In the genomic region with DNA sequence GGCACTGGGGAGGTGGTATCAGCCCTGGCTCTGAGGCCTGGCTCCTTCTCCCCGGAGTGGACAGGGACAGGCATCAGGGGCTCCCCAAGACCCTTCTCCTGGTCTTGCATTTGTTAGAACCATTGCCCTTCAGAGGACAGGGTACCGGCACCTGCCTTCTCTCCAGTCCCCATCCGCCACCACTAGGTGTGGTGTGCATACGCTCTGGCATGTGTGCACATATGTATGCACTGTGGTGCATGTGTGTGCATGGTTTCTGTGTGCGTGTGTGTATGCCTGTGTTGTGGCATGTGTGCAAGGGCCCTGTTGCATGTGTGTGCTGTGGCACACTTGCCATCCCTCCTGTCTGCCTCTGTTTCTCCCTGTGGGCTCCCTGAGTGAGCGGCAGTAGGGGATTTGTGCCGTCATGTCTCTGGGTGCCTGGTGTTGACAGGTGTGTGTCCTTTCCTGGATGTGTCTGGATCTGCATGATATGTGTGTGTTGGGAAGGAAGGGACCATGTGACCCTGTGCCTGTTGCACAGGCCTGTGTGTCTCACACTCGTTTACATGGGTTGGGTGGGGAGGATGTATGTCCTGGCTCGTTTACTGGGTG, we compare ENCODE assay signal across 1 cellular context.
A peak's percentile ranks its signal among the peaks of the same experiment; 100 is the strongest.
TF ChIP-seq lines count a peak whose summit lies in the region.

No MANE protein-coding gene starts in this region.

TF ChIP-seq in K562, 482 proteins besides CTCF, POLR2A, EP300 and RAD21:
- TF ChIP-seq TCF7 (IDR thresholded peaks at IDR 0.05; ENCODE audit: borderline replicate concordance) (no peak), TBL1XR1 (IDR thresholded peaks at IDR 0.05; ENCODE audit: low read length in 2 of 2) (no peak), PTBP1 (IDR thresholded peaks at IDR 0.05; ENCODE audit: low read depth, low read length) (no peak), HLTF (IDR thresholded peaks at IDR 0.05) (no peak), RBFOX2 (IDR thresholded peaks at IDR 0.05; ENCODE audit: low read depth, low read length) (peak; percentile 33), CSDE1 (IDR thresholded peaks at IDR 0.05) (no peak), ZNF23 (CRISPR knock-in tag; IDR thresholded peaks at IDR 0.05) (no peak), RAD51 (IDR thresholded peaks at IDR 0.05; ENCODE audit: borderline replicate concordance, low read depth) (no peak)
- TF ChIP-seq, protein P1, sequence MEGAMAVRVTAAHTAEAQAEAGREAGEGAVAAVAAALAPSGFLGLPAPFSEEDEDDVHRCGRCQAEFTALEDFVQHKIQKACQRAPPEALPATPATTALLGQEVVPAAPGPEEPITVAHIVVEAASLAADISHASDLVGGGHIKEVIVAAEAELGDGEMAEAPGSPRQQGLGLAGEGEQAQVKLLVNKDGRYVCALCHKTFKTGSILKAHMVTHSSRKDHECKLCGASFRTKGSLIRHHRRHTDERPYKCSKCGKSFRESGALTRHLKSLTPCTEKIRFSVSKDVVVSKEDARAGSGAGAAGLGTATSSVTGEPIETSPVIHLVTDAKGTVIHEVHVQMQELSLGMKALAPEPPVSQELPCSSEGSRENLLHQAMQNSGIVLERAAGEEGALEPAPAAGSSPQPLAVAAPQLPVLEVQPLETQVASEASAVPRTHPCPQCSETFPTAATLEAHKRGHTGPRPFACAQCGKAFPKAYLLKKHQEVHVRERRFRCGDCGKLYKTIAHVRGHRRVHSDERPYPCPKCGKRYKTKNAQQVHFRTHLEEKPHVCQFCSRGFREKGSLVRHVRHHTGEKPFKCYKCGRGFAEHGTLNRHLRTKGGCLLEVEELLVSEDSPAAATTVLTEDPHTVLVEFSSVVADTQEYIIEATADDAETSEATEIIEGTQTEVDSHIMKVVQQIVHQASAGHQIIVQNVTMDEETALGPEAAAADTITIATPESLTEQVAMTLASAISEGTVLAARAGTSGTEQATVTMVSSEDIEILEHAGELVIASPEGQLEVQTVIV (CRISPR knock-in tag; IDR thresholded peaks at IDR 0.05; ENCODE audit: borderline replicate concordance), result no peak
- TF ChIP-seq, protein P2, sequence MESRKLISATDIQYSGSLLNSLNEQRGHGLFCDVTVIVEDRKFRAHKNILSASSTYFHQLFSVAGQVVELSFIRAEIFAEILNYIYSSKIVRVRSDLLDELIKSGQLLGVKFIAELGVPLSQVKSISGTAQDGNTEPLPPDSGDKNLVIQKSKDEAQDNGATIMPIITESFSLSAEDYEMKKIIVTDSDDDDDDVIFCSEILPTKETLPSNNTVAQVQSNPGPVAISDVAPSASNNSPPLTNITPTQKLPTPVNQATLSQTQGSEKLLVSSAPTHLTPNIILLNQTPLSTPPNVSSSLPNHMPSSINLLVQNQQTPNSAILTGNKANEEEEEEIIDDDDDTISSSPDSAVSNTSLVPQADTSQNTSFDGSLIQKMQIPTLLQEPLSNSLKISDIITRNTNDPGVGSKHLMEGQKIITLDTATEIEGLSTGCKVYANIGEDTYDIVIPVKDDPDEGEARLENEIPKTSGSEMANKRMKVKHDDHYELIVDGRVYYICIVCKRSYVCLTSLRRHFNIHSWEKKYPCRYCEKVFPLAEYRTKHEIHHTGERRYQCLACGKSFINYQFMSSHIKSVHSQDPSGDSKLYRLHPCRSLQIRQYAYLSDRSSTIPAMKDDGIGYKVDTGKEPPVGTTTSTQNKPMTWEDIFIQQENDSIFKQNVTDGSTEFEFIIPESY (CRISPR knock-in tag; IDR thresholded peaks at IDR 0.05), result peak; percentile 91
- TF ChIP-seq, protein P3, sequence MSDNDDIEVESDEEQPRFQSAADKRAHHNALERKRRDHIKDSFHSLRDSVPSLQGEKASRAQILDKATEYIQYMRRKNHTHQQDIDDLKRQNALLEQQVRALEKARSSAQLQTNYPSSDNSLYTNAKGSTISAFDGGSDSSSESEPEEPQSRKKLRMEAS (CRISPR knock-in tag; IDR thresholded peaks at IDR 0.05), result no peak
